Comparison of ENCODE assay signal across 13 cellular contexts in the genomic region with DNA sequence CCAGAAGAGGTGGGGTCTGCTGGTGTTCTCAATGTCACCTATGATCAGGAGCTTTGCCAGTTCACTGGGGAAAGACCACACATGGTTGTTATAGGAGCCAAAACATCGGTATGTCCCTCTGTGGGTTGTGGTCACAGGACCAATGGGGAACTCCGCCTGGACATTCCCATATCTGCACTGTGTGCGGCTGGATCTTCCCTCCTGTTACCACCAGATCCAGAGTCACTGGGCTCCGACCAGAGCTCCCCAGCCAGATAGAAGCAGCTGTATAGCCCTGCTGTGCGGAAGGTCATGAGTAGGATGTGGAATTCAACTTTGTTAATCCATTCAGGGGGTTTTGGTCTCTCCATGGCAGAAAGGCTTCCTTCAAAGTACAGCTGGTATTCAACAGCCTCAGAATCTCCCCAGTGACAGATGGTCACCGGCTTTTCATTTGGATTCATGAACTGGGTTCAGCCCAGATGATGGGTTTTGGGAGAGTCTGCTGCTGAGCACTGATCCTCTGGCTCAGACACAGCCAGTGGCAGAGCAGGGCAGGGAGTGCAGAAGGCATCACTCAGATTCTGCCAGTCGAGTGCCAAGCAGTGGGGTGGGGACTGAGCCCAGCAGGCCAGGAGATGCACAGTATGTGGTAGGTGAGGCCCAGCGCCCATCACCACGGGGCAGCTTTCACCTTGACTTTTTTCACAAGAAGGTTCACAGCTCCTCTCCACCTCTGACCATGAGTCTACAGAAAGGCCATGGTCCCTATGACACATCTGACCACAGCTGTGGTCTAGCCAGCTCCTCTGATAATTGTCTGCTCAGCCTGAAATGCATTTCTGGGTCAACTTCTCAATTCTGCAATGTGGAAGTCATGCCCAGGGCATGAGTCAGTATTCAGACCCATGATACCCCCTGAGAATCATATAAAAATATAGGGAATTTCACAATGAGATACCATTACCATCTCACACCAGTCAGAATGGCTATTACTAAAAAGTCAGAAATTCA. TPM values are rescaled to one million over a fixed set of nuclear protein-coding genes. Genes with fewer than 3 reads are reported as not detected.
DNase-seq lines count a peak whose midpoint lies in the region; ATAC-seq, FAIRE-seq and TF ChIP-seq lines count a peak whose summit lies in the region.
"Had no signal": no experiment of that assay in that cellular context is flagged by ENCODE, and none has a peak within 500 bp of the region (broad histone marks: within the 10 kb centered on the region; RNA-seq: fewer than 3 reads in every experiment).

No MANE protein-coding gene starts in this region.

- POLR2A ChIA-PET in endothelial cell of umbilical vein (lab: Charles Lee) = no interaction called here

- H3K9me3 Mint-ChIP-seq in activated T-cell treated with anti-CD3 and anti-CD28 coated beads, Interleukin-2, amount 50 U/mL, for 24 hours = no peaks in the 10 kb centered on the region
- H3K9me3 Mint-ChIP-seq: activated T-cell treated with anti-CD3 and anti-CD28 coated beads, Interleukin-2, amount 50 U/mL, for 4 hours had no signal

- H3K9ac ChIP-seq in endothelial cell of umbilical vein (replicated peaks; ENCODE audit: extremely low read depth, insufficient read depth, low read length) = no peak overlapping the region
- peak overlapping the region; percentile 20 for H3K9ac ChIP-seq in skeletal muscle satellite cell (ENCODE audit: low read depth, low read length)
- H3K9ac ChIP-seq: KMS-11 had no signal

- H3K4me1 Mint-ChIP-seq in activated T-cell treated with anti-CD3 and anti-CD28 coated beads, Interleukin-2, amount 50 U/mL, for 24 hours (ENCODE audit: low read depth) = peaks cover 4% of the 10 kb centered on the region

- H3K4me3 ChIP-seq in endothelial cell of umbilical vein (replicated peaks in 1 of 3; ENCODE audit: insufficient read depth in 1 of 3, low read depth in 1 of 3, low read length in 3 of 3) (no peak overlapping the region), skeletal muscle satellite cell (ENCODE audit: low read length) (peak overlapping the region; percentile 9)

- dilution Hi-C loops in endothelial cell of umbilical vein (cut with MboI; ENCODE audit: extremely low pct_ligation_motif_present, low sequenced_read_pairs) = no loop called here

- peak; percentile 89 for DNase-seq in H54 (ENCODE audit: insufficient read length, low spot score)
- peak; percentile 69 for DNase-seq in OCI-M1 (lab: John Stamatoyannopoulos, UW)
- DNase-seq in endothelial cell of umbilical vein (ENCODE audit: low read depth, low spot score) = no peak
- DNase-seq in activated T-cell treated with anti-CD3 and anti-CD28 coated beads, Interleukin-2, amount 50 U/mL, for 24 hours = no peak
- no peak for DNase-seq in DMS79 (lab: John Stamatoyannopoulos, UW)
- DNase-seq in amygdala (lab: John Stamatoyannopoulos, UW) = no peak
- DNase-seq: activated T-cell treated with anti-CD3 and anti-CD28 coated beads, Interleukin-2, amount 50 U/mL, for 4 hours had no signal

- no peak for TF ChIP-seq CTCF in endothelial cell of umbilical vein (IDR thresholded peaks at IDR 0.05; ENCODE audit: extremely low read depth in 1 of 2, insufficient read depth in 1 of 2, low read depth in 1 of 2, low read length in 2 of 2)

- BruUV-seq in endothelial cell of umbilical vein (replicated peaks; lab: Mats Ljungman, UMichigan) = no TSS peak

- H3K4me1 ChIP-seq in endothelial cell of umbilical vein (ENCODE audit: control insufficient read depth, extremely low read depth, insufficient read depth, low read length) (peaks cover 2% of the 10 kb centered on the region), skeletal muscle satellite cell (ENCODE audit: control insufficient read depth, insufficient read depth, low read length) (peaks cover 16% of the 10 kb centered on the region)

- FAIRE-seq in H54 (lab: Jason Lieb, UNC) (peak; percentile 97), endothelial cell of umbilical vein (lab: Jason Lieb, UNC) (no peak)

- no peak overlapping the region for H3K4me3 Mint-ChIP-seq in activated T-cell treated with anti-CD3 and anti-CD28 coated beads, Interleukin-2, amount 50 U/mL, for 24 hours
- H3K4me3 Mint-ChIP-seq: activated T-cell treated with anti-CD3 and anti-CD28 coated beads, Interleukin-2, amount 50 U/mL, for 4 hours had no signal

- no peak for ATAC-seq in GM18907 (IDR thresholded peaks at IDR 0.05; ENCODE audit: unreplicated experiment)
- ATAC-seq: activated T-cell treated with anti-CD3 and anti-CD28 coated beads, Interleukin-2, amount 50 U/mL, for 4 hours had no signal

- peaks cover 2 to 3% of the 10 kb centered on the region in 2 experiments for H3K27me3 ChIP-seq in endothelial cell of umbilical vein (ENCODE audit: control insufficient read depth in 2 of 2, insufficient read depth in 2 of 2, low read length in 2 of 2)
- no peaks in the 10 kb centered on the region for H3K27me3 ChIP-seq in skeletal muscle satellite cell (ENCODE audit: control insufficient read depth, insufficient read depth, low read length)

- no peaks in the 10 kb centered on the region for H3K79me2 ChIP-seq in endothelial cell of umbilical vein (ENCODE audit: control insufficient read depth, insufficient read depth, low read length)

- H3K4me2 ChIP-seq in endothelial cell of umbilical vein (ENCODE audit: insufficient read depth, low read length) (no peak overlapping the region), skeletal muscle satellite cell (ENCODE audit: low read length) (peak overlapping the region; percentile 52)
- H3K4me2 ChIP-seq: KMS-11 had no signal

- TF ChIP-seq POLR2A in H54 (IDR thresholded peaks at IDR 0.05; ENCODE audit: low read depth, low read length) = no peak
- no peak for TF ChIP-seq POLR2A in endothelial cell of umbilical vein (IDR thresholded peaks at IDR 0.05; ENCODE audit: low read depth, low read length)

- intact Hi-C loops in endothelial cell of umbilical vein (cut with micrococcal nuclease) = no loop called here

- no peak overlapping the region for H2AFZ ChIP-seq in endothelial cell of umbilical vein (ENCODE audit: low read depth, low read length)

- H3K27ac ChIP-seq in endothelial cell of umbilical vein (ENCODE audit: insufficient read depth, low read depth, low read length) = no peak overlapping the region
- H3K27ac ChIP-seq: epithelial cell of prostate, KMS-11 had no signal

- no peaks in the 10 kb centered on the region for H3K9me3 ChIP-seq in endothelial cell of umbilical vein (replicated peaks; ENCODE audit: control insufficient read depth, insufficient read depth, low read length)
- no peaks in the 10 kb centered on the region for H3K9me3 ChIP-seq in skeletal muscle satellite cell (replicated peaks; ENCODE audit: low read length)

- no peaks in the 10 kb centered on the region for H3K36me3 Mint-ChIP-seq in activated T-cell treated with anti-CD3 and anti-CD28 coated beads, Interleukin-2, amount 50 U/mL, for 24 hours (ENCODE audit: low read depth)

- H3K27me3 Mint-ChIP-seq in activated T-cell treated with anti-CD3 and anti-CD28 coated beads, Interleukin-2, amount 50 U/mL, for 24 hours = peaks cover 41% of the 10 kb centered on the region

- no peak overlapping the region for H3K27ac Mint-ChIP-seq in activated T-cell treated with anti-CD3 and anti-CD28 coated beads, Interleukin-2, amount 50 U/mL, for 24 hours

- H3K9me1 ChIP-seq in endothelial cell of umbilical vein (replicated peaks; ENCODE audit: control insufficient read depth, extremely low read depth, insufficient read depth, low read length) = no peaks in the 10 kb centered on the region

- CTCF ChIA-PET in endothelial cell of umbilical vein (lab: Charles Lee) = interaction anchor here (0.7 to 1.4 kb wide), 2 partner anchors 14 to 132 kb away, joined by 3 read pairs; no protein-coding TSS in a partner anchor

- H3K36me3 ChIP-seq in endothelial cell of umbilical vein (ENCODE audit: control insufficient read depth in 2 of 2, extremely low read depth in 1 of 2, insufficient read depth in 2 of 2, low read length in 2 of 2) (no peaks in the 10 kb centered on the region), skeletal muscle satellite cell (ENCODE audit: insufficient read depth, low read length) (no peaks in the 10 kb centered on the region)

- H4K20me1 ChIP-seq in endothelial cell of umbilical vein (replicated peaks; ENCODE audit: control insufficient read depth, extremely low read depth, insufficient read depth, low read length) = no peaks in the 10 kb centered on the region

TF ChIP-seq in endothelial cell of umbilical vein, 7 proteins besides CTCF, POLR2A, EP300 and RAD21:
- TF ChIP-seq POLR2AphosphoS5 (IDR thresholded peaks at IDR 0.05; ENCODE audit: insufficient read depth, low read depth, low read length) = no peak
- TF ChIP-seq FOS (IDR thresholded peaks at IDR 0.05; ENCODE audit: borderline replicate concordance, insufficient read depth, low read length) = peak; percentile 34

RNA-seq across cellular contexts. Expression of a gene that starts 2.9 kb away (rescaled TPM):
- not detected in 2 replicates for total RNA-seq in endothelial cell of umbilical vein
- 0.11 TPM in 1 of 2 replicates, not detected in the other for polyA plus RNA-seq in endothelial cell of umbilical vein
- polyA plus RNA-seq in endothelial cell of umbilical vein (2011; cell fraction: cytosol; rRNA removed) = not detected in 2 replicates
- polyA plus RNA-seq in endothelial cell of umbilical vein (2011; cell fraction: nucleus; rRNA removed) = not detected in 2 replicates
- polyA plus RNA-seq in endothelial cell of umbilical vein (2012) = not detected in 2 replicates
- polyA minus RNA-seq in endothelial cell of umbilical vein = not detected in 2 replicates
- polyA minus RNA-seq in endothelial cell of umbilical vein (2011; cell fraction: cytosol; rRNA and poly(A)+ RNA removed) = not detected
- not detected in 2 replicates for polyA minus RNA-seq in endothelial cell of umbilical vein (2011; cell fraction: nucleus; rRNA and poly(A)+ RNA removed)
- total RNA-seq in skeletal muscle satellite cell (2012; rRNA removed) = not detected in 2 replicates
- total RNA-seq: activated T-cell treated with anti-CD3 and anti-CD28 coated beads, Interleukin-2, amount 50 U/mL, for 4 hours; mucosa of gallbladder; SK-MEL-5 had no signal

Comparison
In these comparisons a context has a peak if more than half of its experiments do, and no peak if none do; other contexts are left out.
1. DNase-seq: peak in H54 (single experiment) and OCI-M1 (single experiment); none in endothelial cell of umbilical vein (single experiment), activated T-cell treated with anti-CD3 and anti-CD28 coated beads, Interleukin-2, amount 50 U/mL, for 24 hours (single experiment), DMS79 (single experiment) and amygdala (0 of 56).